Comparison of ENCODE assay signal across 1 cellular context in the genomic region with DNA sequence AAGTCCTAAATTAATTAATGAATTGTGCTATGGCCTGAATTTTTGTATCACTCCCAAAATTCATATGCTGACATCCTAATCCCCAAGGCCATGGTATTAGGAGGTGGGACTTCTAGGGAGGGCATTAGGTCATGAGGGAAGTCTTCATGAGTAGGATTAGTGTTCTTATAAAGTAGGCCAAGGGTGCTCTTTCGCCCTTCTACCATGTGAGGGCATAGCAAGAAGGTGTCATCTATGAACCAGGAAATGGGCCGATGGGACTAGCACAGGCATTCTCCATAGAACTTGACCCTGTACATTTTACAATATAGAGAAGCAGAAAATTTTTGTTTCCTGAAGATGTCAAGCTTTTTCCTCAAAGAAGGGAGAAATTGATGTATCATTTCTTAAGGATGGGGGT.
TF ChIP-seq lines count a peak whose summit lies in the region.

No MANE protein-coding gene starts in this region.

TF ChIP-seq in H1, 55 proteins besides CTCF, POLR2A, EP300 and RAD21:
- TF ChIP-seq, protein P1, sequence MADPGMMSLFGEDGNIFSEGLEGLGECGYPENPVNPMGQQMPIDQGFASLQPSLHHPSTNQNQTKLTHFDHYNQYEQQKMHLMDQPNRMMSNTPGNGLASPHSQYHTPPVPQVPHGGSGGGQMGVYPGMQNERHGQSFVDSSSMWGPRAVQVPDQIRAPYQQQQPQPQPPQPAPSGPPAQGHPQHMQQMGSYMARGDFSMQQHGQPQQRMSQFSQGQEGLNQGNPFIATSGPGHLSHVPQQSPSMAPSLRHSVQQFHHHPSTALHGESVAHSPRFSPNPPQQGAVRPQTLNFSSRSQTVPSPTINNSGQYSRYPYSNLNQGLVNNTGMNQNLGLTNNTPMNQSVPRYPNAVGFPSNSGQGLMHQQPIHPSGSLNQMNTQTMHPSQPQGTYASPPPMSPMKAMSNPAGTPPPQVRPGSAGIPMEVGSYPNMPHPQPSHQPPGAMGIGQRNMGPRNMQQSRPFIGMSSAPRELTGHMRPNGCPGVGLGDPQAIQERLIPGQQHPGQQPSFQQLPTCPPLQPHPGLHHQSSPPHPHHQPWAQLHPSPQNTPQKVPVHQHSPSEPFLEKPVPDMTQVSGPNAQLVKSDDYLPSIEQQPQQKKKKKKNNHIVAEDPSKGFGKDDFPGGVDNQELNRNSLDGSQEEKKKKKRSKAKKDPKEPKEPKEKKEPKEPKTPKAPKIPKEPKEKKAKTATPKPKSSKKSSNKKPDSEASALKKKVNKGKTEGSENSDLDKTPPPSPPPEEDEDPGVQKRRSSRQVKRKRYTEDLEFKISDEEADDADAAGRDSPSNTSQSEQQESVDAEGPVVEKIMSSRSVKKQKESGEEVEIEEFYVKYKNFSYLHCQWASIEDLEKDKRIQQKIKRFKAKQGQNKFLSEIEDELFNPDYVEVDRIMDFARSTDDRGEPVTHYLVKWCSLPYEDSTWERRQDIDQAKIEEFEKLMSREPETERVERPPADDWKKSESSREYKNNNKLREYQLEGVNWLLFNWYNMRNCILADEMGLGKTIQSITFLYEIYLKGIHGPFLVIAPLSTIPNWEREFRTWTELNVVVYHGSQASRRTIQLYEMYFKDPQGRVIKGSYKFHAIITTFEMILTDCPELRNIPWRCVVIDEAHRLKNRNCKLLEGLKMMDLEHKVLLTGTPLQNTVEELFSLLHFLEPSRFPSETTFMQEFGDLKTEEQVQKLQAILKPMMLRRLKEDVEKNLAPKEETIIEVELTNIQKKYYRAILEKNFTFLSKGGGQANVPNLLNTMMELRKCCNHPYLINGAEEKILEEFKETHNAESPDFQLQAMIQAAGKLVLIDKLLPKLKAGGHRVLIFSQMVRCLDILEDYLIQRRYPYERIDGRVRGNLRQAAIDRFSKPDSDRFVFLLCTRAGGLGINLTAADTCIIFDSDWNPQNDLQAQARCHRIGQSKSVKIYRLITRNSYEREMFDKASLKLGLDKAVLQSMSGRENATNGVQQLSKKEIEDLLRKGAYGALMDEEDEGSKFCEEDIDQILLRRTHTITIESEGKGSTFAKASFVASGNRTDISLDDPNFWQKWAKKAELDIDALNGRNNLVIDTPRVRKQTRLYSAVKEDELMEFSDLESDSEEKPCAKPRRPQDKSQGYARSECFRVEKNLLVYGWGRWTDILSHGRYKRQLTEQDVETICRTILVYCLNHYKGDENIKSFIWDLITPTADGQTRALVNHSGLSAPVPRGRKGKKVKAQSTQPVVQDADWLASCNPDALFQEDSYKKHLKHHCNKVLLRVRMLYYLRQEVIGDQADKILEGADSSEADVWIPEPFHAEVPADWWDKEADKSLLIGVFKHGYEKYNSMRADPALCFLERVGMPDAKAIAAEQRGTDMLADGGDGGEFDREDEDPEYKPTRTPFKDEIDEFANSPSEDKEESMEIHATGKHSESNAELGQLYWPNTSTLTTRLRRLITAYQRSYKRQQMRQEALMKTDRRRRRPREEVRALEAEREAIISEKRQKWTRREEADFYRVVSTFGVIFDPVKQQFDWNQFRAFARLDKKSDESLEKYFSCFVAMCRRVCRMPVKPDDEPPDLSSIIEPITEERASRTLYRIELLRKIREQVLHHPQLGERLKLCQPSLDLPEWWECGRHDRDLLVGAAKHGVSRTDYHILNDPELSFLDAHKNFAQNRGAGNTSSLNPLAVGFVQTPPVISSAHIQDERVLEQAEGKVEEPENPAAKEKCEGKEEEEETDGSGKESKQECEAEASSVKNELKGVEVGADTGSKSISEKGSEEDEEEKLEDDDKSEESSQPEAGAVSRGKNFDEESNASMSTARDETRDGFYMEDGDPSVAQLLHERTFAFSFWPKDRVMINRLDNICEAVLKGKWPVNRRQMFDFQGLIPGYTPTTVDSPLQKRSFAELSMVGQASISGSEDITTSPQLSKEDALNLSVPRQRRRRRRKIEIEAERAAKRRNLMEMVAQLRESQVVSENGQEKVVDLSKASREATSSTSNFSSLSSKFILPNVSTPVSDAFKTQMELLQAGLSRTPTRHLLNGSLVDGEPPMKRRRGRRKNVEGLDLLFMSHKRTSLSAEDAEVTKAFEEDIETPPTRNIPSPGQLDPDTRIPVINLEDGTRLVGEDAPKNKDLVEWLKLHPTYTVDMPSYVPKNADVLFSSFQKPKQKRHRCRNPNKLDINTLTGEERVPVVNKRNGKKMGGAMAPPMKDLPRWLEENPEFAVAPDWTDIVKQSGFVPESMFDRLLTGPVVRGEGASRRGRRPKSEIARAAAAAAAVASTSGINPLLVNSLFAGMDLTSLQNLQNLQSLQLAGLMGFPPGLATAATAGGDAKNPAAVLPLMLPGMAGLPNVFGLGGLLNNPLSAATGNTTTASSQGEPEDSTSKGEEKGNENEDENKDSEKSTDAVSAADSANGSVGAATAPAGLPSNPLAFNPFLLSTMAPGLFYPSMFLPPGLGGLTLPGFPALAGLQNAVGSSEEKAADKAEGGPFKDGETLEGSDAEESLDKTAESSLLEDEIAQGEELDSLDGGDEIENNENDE (IDR thresholded peaks at IDR 0.05; ENCODE audit: insufficient replicate concordance, low read length) = no peak
- TF ChIP-seq TBP (IDR thresholded peaks at IDR 0.05; ENCODE audit: low read depth, low read length) (no peak), CREB1 (IDR thresholded peaks at IDR 0.05) (no peak), SUZ12 (IDR thresholded peaks at IDR 0.05; ENCODE audit: low read length) (no peak), TAF1 (IDR thresholded peaks at IDR 0.05; ENCODE audit: low read depth, low read length) (no peak), SIN3A (conservative IDR thresholded peaks at IDR 0.05 in 1 of 2, IDR thresholded peaks at IDR 0.05 in 1 of 2; ENCODE audit: low read depth in 1 of 2, low read length in 2 of 2) (no peak), POLR2AphosphoS5 (IDR thresholded peaks at IDR 0.05; ENCODE audit: low read depth, low read length) (no peak), EGR1 (IDR thresholded peaks at IDR 0.05; ENCODE audit: borderline replicate concordance, low read depth, low read length) (no peak), RBBP5 (IDR thresholded peaks at IDR 0.05; ENCODE audit: borderline replicate concordance, low read depth, low read length) (no peak)
- TF ChIP-seq, protein P2, sequence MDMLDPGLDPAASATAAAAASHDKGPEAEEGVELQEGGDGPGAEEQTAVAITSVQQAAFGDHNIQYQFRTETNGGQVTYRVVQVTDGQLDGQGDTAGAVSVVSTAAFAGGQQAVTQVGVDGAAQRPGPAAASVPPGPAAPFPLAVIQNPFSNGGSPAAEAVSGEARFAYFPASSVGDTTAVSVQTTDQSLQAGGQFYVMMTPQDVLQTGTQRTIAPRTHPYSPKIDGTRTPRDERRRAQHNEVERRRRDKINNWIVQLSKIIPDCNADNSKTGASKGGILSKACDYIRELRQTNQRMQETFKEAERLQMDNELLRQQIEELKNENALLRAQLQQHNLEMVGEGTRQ (IDR thresholded peaks at IDR 0.05; ENCODE audit: low read length) = no peak
